Comparison of ENCODE assay signal across 28 cellular contexts in the genomic region with DNA sequence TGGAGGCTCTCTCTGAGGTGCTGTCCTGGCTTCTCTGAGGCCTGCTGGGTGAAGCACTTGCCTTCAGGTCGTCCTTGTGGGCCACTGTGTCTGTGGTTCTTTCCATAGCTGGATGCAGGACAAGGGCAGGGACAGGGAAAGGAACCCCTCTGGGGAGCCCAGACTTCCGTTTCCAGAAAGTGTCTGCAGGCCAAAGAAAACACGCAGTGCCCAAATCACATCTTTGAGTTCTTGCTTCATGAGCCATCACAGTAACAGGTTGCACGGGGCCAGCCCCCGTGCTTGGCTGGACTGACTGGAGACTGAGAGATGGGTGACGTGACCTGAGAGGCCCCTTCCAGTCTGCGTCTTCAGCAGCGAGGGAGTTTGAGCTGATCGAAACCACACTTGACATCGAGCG.
A peak's percentile ranks its signal among the peaks of the same experiment; 100 is the strongest.
DNase-seq lines count a peak whose midpoint lies in the region; ATAC-seq and TF ChIP-seq lines count a peak whose summit lies in the region.
"Had no signal": no experiment of that assay in that cellular context is flagged by ENCODE, and none has a peak within 500 bp of the region (broad histone marks: within the 10 kb centered on the region; RNA-seq: fewer than 3 reads in every experiment).

No MANE protein-coding gene starts in this region.

- H2AFZ ChIP-seq in neuronal stem cell (ENCODE audit: low read length): no peak overlapping the region
- H2AFZ ChIP-seq: PC-9 had no signal

- H2AK5ac ChIP-seq in neuronal stem cell (ENCODE audit: low read depth, low read length): peak overlapping the region; percentile 72

- H4K8ac ChIP-seq in neuronal stem cell (ENCODE audit: low read depth, low read length): no peak overlapping the region

- no peak overlapping the region for H3K4me3 ChIP-seq in right atrium auricular region
- H3K4me3 ChIP-seq in esophagus muscularis mucosa: no peak overlapping the region
- H3K4me3 ChIP-seq in neuronal stem cell (ENCODE audit: low read length in 2 of 2): no peak overlapping the region
- H3K4me3 ChIP-seq: BLaER1 treated with 17β-estradiol and CSF1 and Interleukin-3, amounts not matched to agents 10 nM and 100 nM; PC-9 had no signal

- H3K4me2 ChIP-seq in neuronal stem cell (ENCODE audit: insufficient read depth, low read length, poor library complexity, severe bottlenecking): no peak overlapping the region
- H3K4me2 ChIP-seq: BLaER1 treated with 17β-estradiol and CSF1 and Interleukin-3, amounts not matched to agents 10 nM and 100 nM; PC-9; SK-N-SH had no signal

- H4K91ac ChIP-seq in neuronal stem cell (ENCODE audit: low read depth, low read length, poor library complexity): no peak overlapping the region

- no peak overlapping the region for H3K27ac ChIP-seq in right atrium auricular region
- no peak overlapping the region for H3K27ac ChIP-seq in esophagus muscularis mucosa (replicated peaks in 1 of 4)
- no peak overlapping the region for H3K27ac ChIP-seq in neuronal stem cell (replicated peaks; ENCODE audit: low read length)
- H3K27ac ChIP-seq: BLaER1 treated with 17β-estradiol and CSF1 and Interleukin-3, amounts not matched to agents 10 nM and 100 nM; PC-9; RWPE1 had no signal

- H3K18ac ChIP-seq in neuronal stem cell (ENCODE audit: low read length): peak overlapping the region; percentile 29

- H3K9me3 ChIP-seq in right atrium auricular region: peaks cover 0 to 13% of the 10 kb centered on the region in 2 donors
- peaks cover 0 to 11% (median 8%) of the 10 kb centered on the region in 4 donors for H3K9me3 ChIP-seq in esophagus muscularis mucosa
- peaks cover 0 to 3% of the 10 kb centered on the region in 2 donors for H3K9me3 ChIP-seq in neuronal stem cell (replicated peaks in 1 of 2; ENCODE audit: control insufficient read depth in 2 of 2, insufficient read depth in 1 of 2, low read depth in 1 of 2, low read length in 2 of 2)
- H3K9me3 ChIP-seq: SK-N-SH had no signal

- H3K14ac ChIP-seq in neuronal stem cell (ENCODE audit: low read length): no peak overlapping the region

- no peak overlapping the region for H3K23ac ChIP-seq in neuronal stem cell (ENCODE audit: low read depth, low read length, poor library complexity)

- H3K4me1 ChIP-seq in right atrium auricular region: no peaks in the 10 kb centered on the region
- no peaks in the 10 kb centered on the region for H3K4me1 ChIP-seq in esophagus muscularis mucosa
- peaks cover 0 to 10% of the 10 kb centered on the region in 2 donors for H3K4me1 ChIP-seq in neuronal stem cell (ENCODE audit: control insufficient read depth in 2 of 2, insufficient read depth in 1 of 2, low read depth in 1 of 2, low read length in 2 of 2)

- no peaks in the 10 kb centered on the region for H3K36me3 ChIP-seq in right atrium auricular region
- H3K36me3 ChIP-seq in esophagus muscularis mucosa: no peaks in the 10 kb centered on the region
- peaks cover 0 to 4% of the 10 kb centered on the region in 2 donors for H3K36me3 ChIP-seq in neuronal stem cell (replicated peaks in 1 of 2; ENCODE audit: control insufficient read depth in 2 of 2, insufficient read depth in 2 of 2, low read length in 2 of 2)
- H3K36me3 ChIP-seq: BLaER1 treated with 17β-estradiol and CSF1 and Interleukin-3, amounts not matched to agents 10 nM and 100 nM had no signal

- no CpG with 5 or more reads among the region's 11 CpGs for whole genome bisulfite sequencing in esophagus muscularis mucosa
- WGBS in neuronal stem cell (ENCODE audit: extremely low coverage in 2 of 2, insufficient read length in 2 of 2, insufficient replicate concordance in 1 of 2), 2 donors: no CpG with 5 or more reads among the region's 11 CpGs

- H3K4ac ChIP-seq in neuronal stem cell (ENCODE audit: low read length): no peak overlapping the region

- H2BK12ac ChIP-seq in neuronal stem cell (ENCODE audit: low read length): no peak overlapping the region

- H2BK15ac ChIP-seq in neuronal stem cell (ENCODE audit: low read length): no peak overlapping the region

- TF ChIP-seq POLR2A in esophagus muscularis mucosa (IDR thresholded peaks at IDR 0.05; ENCODE audit: low read depth) (no peak), GM18505 (IDR thresholded peaks at IDR 0.05; ENCODE audit: borderline replicate concordance, extremely low read depth, insufficient read depth, insufficient read length) (no peak)

- no peaks in the 10 kb centered on the region for H3K27me3 ChIP-seq in right atrium auricular region
- H3K27me3 ChIP-seq in esophagus muscularis mucosa: no peaks in the 10 kb centered on the region
- peaks cover 0 to 2% (median 0%) of the 10 kb centered on the region in 3 experiments for H3K27me3 ChIP-seq in neuronal stem cell (ENCODE audit: control insufficient read depth in 3 of 3, insufficient read depth in 3 of 3, low read depth in 1 of 3, low read length in 3 of 3)
- H3K27me3 ChIP-seq: BLaER1 treated with 17β-estradiol and CSF1 and Interleukin-3, amounts not matched to agents 10 nM and 100 nM had no signal

- H3K9ac ChIP-seq in neuronal stem cell (ENCODE audit: low read depth, low read length, poor library complexity): no peak overlapping the region
- H3K9ac ChIP-seq: BLaER1 treated with 17β-estradiol and CSF1 and Interleukin-3, amounts not matched to agents 10 nM and 100 nM; SK-N-SH had no signal

- intact Hi-C loops in cardiac septum (cut with DNase I): no loop called here
- intact Hi-C loops in esophagus muscularis mucosa (cut with DNase I): no loop called here

- H3K79me1 ChIP-seq in neuronal stem cell (ENCODE audit: low read depth, low read length): peaks cover 4% of the 10 kb centered on the region

- TF ChIP-seq CTCF in right atrium auricular region (IDR thresholded peaks at IDR 0.05): no peak
- TF ChIP-seq CTCF in esophagus muscularis mucosa (IDR thresholded peaks at IDR 0.05): no peak

- no peak for ATAC-seq in HG03565 (IDR thresholded peaks at IDR 0.05; ENCODE audit: unreplicated experiment)
- no peak for ATAC-seq in GM21576 (IDR thresholded peaks at IDR 0.05; ENCODE audit: unreplicated experiment)
- no peak for ATAC-seq in GM18505 (IDR thresholded peaks at IDR 0.05; ENCODE audit: unreplicated experiment)
- ATAC-seq: CD8-positive, alpha-beta T cell; HCT116; HepG2 had no signal

- TF ChIP-seq EP300 in esophagus muscularis mucosa (IDR thresholded peaks at IDR 0.05): no peak

- no peak overlapping the region for H2BK5ac ChIP-seq in neuronal stem cell (ENCODE audit: low read length)

- H2BK120ac ChIP-seq in neuronal stem cell (ENCODE audit: low read depth, low read length): no peak overlapping the region

- DNase-seq in right atrium auricular region (ENCODE audit: low spot score) (peak; percentile 63), cardiac septum (ENCODE audit: low spot score) (no peak), esophagus muscularis mucosa (ENCODE audit: extremely low spot score) (peak; percentile 89), neuronal stem cell (ENCODE audit: low spot score) (no peak), T1000 (lab: John Stamatoyannopoulos, UW) (no peak)
- DNase-seq: 8988T; Calu3; CD8-positive, alpha-beta T cell; DMS153; GOT3; KBM-7; MM.1S; NCI-H1092; NCI-H1436; NCI-H1930; NCI-H2227 treated with DMSO at 0.1 percent for 48 hours; NCI-H510A; NCI-H748 treated with DMSO at 0.1 percent for 48 hours; PC-9; SIG-M5 had no signal

Comparison
In these comparisons a context has a peak if more than half of its experiments do, and no peak if none do; other contexts are left out.
1. DNase-seq: peak in right atrium auricular region (single experiment) and esophagus muscularis mucosa (single experiment); none in cardiac septum (single experiment), neuronal stem cell (single experiment) and T1000 (single experiment).